In genomic region chr16:17411263-17411662, GRCh38 we compare ENCODE assay signal across 19 cellular contexts.
"Had no signal": no experiment of that assay in that cellular context is flagged by ENCODE, and none has a peak within 500 bp of the region (broad histone marks: within the 10 kb centered on the region; RNA-seq: fewer than 3 reads in every experiment).

No MANE protein-coding gene starts in this region.

- H3K27ac Mint-ChIP-seq: mesothelial cell of epicardium; natural killer cell treated with Interleukin-12 subunit alpha and Interleukin-12 subunit beta and Interleukin-15 and Interleukin-18, amount 100 ng/mL, for 72 hours had no signal

- H3K4me1 ChIP-seq: uterus had no signal

- H3K9ac ChIP-seq: neural progenitor cell had no signal

- H3K9me3 Mint-ChIP-seq: dendritic cell treated with granulocyte-macrophage colony-stimulating factor and Interleukin-4, amounts not matched to agents 40 ng/mL and 50 ng/mL, for 4 days; natural killer cell treated with Interleukin-12 subunit alpha and Interleukin-12 subunit beta and Interleukin-15 and Interleukin-18, amount 100 ng/mL, for 72 hours had no signal

- DNase-seq: erythroblast; foreskin melanocyte; heart left ventricle; hippocampal formation; mammary epithelial cell; nucleus accumbens; ovary; small intestine; stimulated activated CD4-positive, alpha-beta T cell treated with anti-CD3 and anti-CD28 coated beads, Interleukin-12 subunit alpha, Interleukin-12 subunit beta, amount 100 ng/mL, for 4 hours; stimulated activated naive CD8-positive, alpha-beta T cell treated with anti-CD3 and anti-CD28 coated beads, Interleukin-15, Interleukin-2, amounts not matched to agents 100 U/mL and 50 U/mL, for 24 hours; tibial artery; upper lobe of left lung; uterus had no signal

- H3K27me3 Mint-ChIP-seq: dendritic cell treated with granulocyte-macrophage colony-stimulating factor and Interleukin-4, amounts not matched to agents 40 ng/mL and 50 ng/mL, for 4 days; natural killer cell treated with Interleukin-12 subunit alpha and Interleukin-12 subunit beta and Interleukin-15 and Interleukin-18, amount 100 ng/mL, for 72 hours had no signal

- H3K36me3 ChIP-seq: heart left ventricle, neural progenitor cell, ovary, right atrium auricular region, suprapubic skin, tibial artery, upper lobe of left lung, uterus had no signal

- H3K27ac ChIP-seq: heart left ventricle, neural progenitor cell, ovary, right atrium auricular region, suprapubic skin, upper lobe of left lung, uterus had no signal

- H2AFZ ChIP-seq: neural progenitor cell had no signal

- H3K36me3 Mint-ChIP-seq: natural killer cell treated with Interleukin-12 subunit alpha and Interleukin-12 subunit beta and Interleukin-15 and Interleukin-18, amount 100 ng/mL, for 72 hours had no signal

- H3K4me3 Mint-ChIP-seq: dendritic cell treated with granulocyte-macrophage colony-stimulating factor and Interleukin-4, amounts not matched to agents 40 ng/mL and 50 ng/mL, for 4 days; mesothelial cell of epicardium; natural killer cell treated with Interleukin-12 subunit alpha and Interleukin-12 subunit beta and Interleukin-15 and Interleukin-18, amount 100 ng/mL, for 72 hours; neural progenitor cell had no signal

- H3K9me3 ChIP-seq: ovary, right atrium auricular region, suprapubic skin, tibial artery, upper lobe of left lung, uterus had no signal

- H3K4me3 ChIP-seq: heart left ventricle, neural progenitor cell, ovary, right atrium auricular region, suprapubic skin, tibial artery, upper lobe of left lung, uterus had no signal

- ATAC-seq: heart left ventricle; natural killer cell treated with Interleukin-12 subunit alpha and Interleukin-12 subunit beta and Interleukin-15 and Interleukin-18, amount 100 ng/mL, for 72 hours; stimulated activated naive CD8-positive, alpha-beta T cell treated with anti-CD3 and anti-CD28 coated beads, Interleukin-15, Interleukin-2, amounts not matched to agents 100 U/mL and 50 U/mL, for 24 hours had no signal

- H3K27me3 ChIP-seq: heart left ventricle, neural progenitor cell, ovary, right atrium auricular region, suprapubic skin, tibial artery, upper lobe of left lung, uterus had no signal

- H3K4me2 ChIP-seq: neural progenitor cell had no signal
